Comparison of ENCODE assay signal across 6 cellular contexts in the genomic region with DNA sequence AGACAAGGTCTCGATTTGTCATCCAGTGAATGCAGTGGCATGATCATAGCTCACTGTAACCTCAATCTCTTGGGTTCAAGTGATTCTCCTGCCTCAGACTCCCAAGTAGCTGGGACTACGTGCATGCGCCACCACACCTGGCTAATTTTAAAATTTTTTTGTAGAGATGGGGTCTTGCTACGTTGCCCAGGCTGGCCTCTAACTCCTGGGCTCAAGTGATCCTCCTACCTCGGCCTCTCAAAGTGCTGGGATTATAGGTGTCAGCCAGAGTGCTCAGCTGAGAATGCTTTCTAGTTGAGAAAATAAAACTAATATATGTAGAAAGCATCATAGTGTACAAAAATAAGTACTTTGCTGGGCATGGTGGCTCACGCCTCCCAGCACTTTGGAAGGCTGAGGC. TPM values are rescaled to one million over a fixed set of nuclear protein-coding genes. Genes with fewer than 3 reads are reported as not detected.
"Had no signal": no experiment of that assay in that cellular context is flagged by ENCODE, and none has a peak within 500 bp of the region (broad histone marks: within the 10 kb centered on the region; RNA-seq: fewer than 3 reads in every experiment).

No MANE protein-coding gene starts in this region.

RNA-seq across cellular contexts. Expression of gene NPFF, which starts 41.1 kb away (rescaled TPM):
- total RNA-seq: GM23248, H1, H4, H7, H9, HFFc6 had no signal
- polyA plus RNA-seq: GM23248, H1 had no signal
